Comparison of ENCODE assay signal across 13 cellular contexts in genomic region chr3:46928297-46928696, GRCh38. TPM values are rescaled to one million over a fixed set of nuclear protein-coding genes. Genes with fewer than 3 reads are reported as not detected.
DNase-seq lines count a peak whose midpoint lies in the region; ATAC-seq and TF ChIP-seq lines count a peak whose summit lies in the region.
"Had no signal": no experiment of that assay in that cellular context is flagged by ENCODE, and none has a peak within 500 bp of the region (broad histone marks: within the 10 kb centered on the region; RNA-seq: fewer than 3 reads in every experiment).

No MANE protein-coding gene starts in this region.

- H3K36me3 ChIP-seq in OCI-LY3 (replicated peaks; ENCODE audit: low read depth, low read length), result peaks cover 61% of the 10 kb centered on the region
- peaks cover 14 to 30% (median 24%) of the 10 kb centered on the region in 3 donors for H3K36me3 ChIP-seq in tibial artery

- no peak for TF ChIP-seq CTCF in OCI-LY3 (IDR thresholded peaks at IDR 0.05; ENCODE audit: low read depth, low read length)
- TF ChIP-seq CTCF in endothelial cell (IDR thresholded peaks at IDR 0.05; ENCODE audit: unreplicated experiment), result no peak
- no peak for TF ChIP-seq CTCF in tibial artery (IDR thresholded peaks at IDR 0.05)

- H4K20me1 ChIP-seq in OCI-LY3 (ENCODE audit: insufficient read depth, low read length), result no peaks in the 10 kb centered on the region

- intact Hi-C loops in tibial artery (cut with DNase I; ENCODE audit: low total_unique reads), result loop anchor here (10.0 kb wide), 1 partner anchor 397 kb away; no protein-coding TSS in a partner anchor

- peak overlapping the region; percentile 86 for H3K9ac ChIP-seq in OCI-LY3 (ENCODE audit: low read length)

- H3K4me3 ChIP-seq in OCI-LY3 (ENCODE audit: low read length) (peak overlapping the region; percentile 3; the same call in 1 of the 2 replicates), tibial artery (no peak overlapping the region)

- H3K4me2 ChIP-seq in OCI-LY3 (ENCODE audit: low read length), result peak overlapping the region; percentile 86

- peaks cover 7% of the 10 kb centered on the region; the same call in 1 of the 2 replicates for H3K9me3 ChIP-seq in OCI-LY3 (ENCODE audit: insufficient read depth, low read length)
- no peaks in the 10 kb centered on the region for H3K9me3 ChIP-seq in tibial artery

- no peak for DNase-seq in activated naive CD8-positive, alpha-beta T cell treated with anti-CD3 and anti-CD28 coated beads, Interleukin-2, amount 10 ng/mL, durations not matched to agents 7 days and 5 days
- no peak for DNase-seq in activated naive CD8-positive, alpha-beta T cell treated with anti-CD3 and anti-CD28 coated beads for 36 hours
- DNase-seq in endothelial cell (ENCODE audit: low spot score) (no peak), tibial artery (peak in 1 of 2 donors; percentile 11), NCI-H1436 (lab: John Stamatoyannopoulos, UW) (no peak), NCI-H2107 treated with DMSO at 0.1 percent for 48 hours (lab: John Stamatoyannopoulos, UW; ENCODE audit: unreplicated experiment) (no peak)
- DNase-seq: hypothalamus; NCI-H1694 treated with DMSO at 0.1 percent for 48 hours; nephron progenitor cell; SHP77; stimulated activated CD4-positive, alpha-beta T cell treated with anti-CD3 and anti-CD28 coated beads, Interleukin-4, amount 100 ng/mL, for 4 hours had no signal

- peaks cover 78% of the 10 kb centered on the region for H3K79me2 ChIP-seq in OCI-LY3 (ENCODE audit: low read length)

- peaks cover 87% of the 10 kb centered on the region for H3K4me1 ChIP-seq in OCI-LY3 (ENCODE audit: low read length)
- H3K4me1 ChIP-seq in tibial artery, result peaks cover 0 to 97% (median 84%) of the 10 kb centered on the region in 4 donors

- ATAC-seq in activated naive CD8-positive, alpha-beta T cell treated with anti-CD3 and anti-CD28 coated beads, Interleukin-2, amount 10 ng/mL, durations not matched to agents 7 days and 5 days (ENCODE audit: low read depth), result no peak
- ATAC-seq in HG03280 (IDR thresholded peaks at IDR 0.05; ENCODE audit: unreplicated experiment), result no peak

- H3K9me3 Mint-ChIP-seq in activated naive CD8-positive, alpha-beta T cell treated with anti-CD3 and anti-CD28 coated beads, Interleukin-2, amount 10 ng/mL, durations not matched to agents 7 days and 5 days, result peaks cover 5% of the 10 kb centered on the region
- H3K9me3 Mint-ChIP-seq in activated naive CD8-positive, alpha-beta T cell treated with anti-CD3 and anti-CD28 coated beads for 36 hours, result peaks cover 9% of the 10 kb centered on the region
- H3K9me3 Mint-ChIP-seq in endothelial cell (ENCODE audit: unreplicated experiment), result no peaks in the 10 kb centered on the region

- H3K27ac ChIP-seq in OCI-LY3 (ENCODE audit: low read length) (peak overlapping the region; percentile 98), tibial artery (peak overlapping the region; percentile 80 to 85)

- H2AFZ ChIP-seq in OCI-LY3 (ENCODE audit: low read depth, low read length), result no peak overlapping the region

- H3K4me3 Mint-ChIP-seq in activated naive CD8-positive, alpha-beta T cell treated with anti-CD3 and anti-CD28 coated beads, Interleukin-2, amount 10 ng/mL, durations not matched to agents 7 days and 5 days, result no peak overlapping the region
- no peak overlapping the region for H3K4me3 Mint-ChIP-seq in activated naive CD8-positive, alpha-beta T cell treated with anti-CD3 and anti-CD28 coated beads for 36 hours
- H3K4me3 Mint-ChIP-seq in endothelial cell (ENCODE audit: unreplicated experiment), result peak overlapping the region; percentile 3
- H3K4me3 Mint-ChIP-seq: nephron progenitor cell had no signal

- POLR2A ChIA-PET in activated naive CD8-positive, alpha-beta T cell treated with anti-CD3 and anti-CD28 coated beads, Interleukin-2, amount 10 ng/mL, durations not matched to agents 7 days and 5 days (lab: Charles Lee), result interaction anchor here (0.6 to 3.1 kb wide), 4 partner anchors 19 to 521 kb away, joined by 3 to 13 read pairs (median 4); no protein-coding TSS in a partner anchor

- peaks cover 33% of the 10 kb centered on the region for H3K36me3 Mint-ChIP-seq in activated naive CD8-positive, alpha-beta T cell treated with anti-CD3 and anti-CD28 coated beads, Interleukin-2, amount 10 ng/mL, durations not matched to agents 7 days and 5 days
- H3K36me3 Mint-ChIP-seq in activated naive CD8-positive, alpha-beta T cell treated with anti-CD3 and anti-CD28 coated beads for 36 hours, result peaks cover 39% of the 10 kb centered on the region
- H3K36me3 Mint-ChIP-seq in endothelial cell (ENCODE audit: low read depth, unreplicated experiment), result peaks cover 18% of the 10 kb centered on the region

- H3K27ac Mint-ChIP-seq in activated naive CD8-positive, alpha-beta T cell treated with anti-CD3 and anti-CD28 coated beads, Interleukin-2, amount 10 ng/mL, durations not matched to agents 7 days and 5 days, result peak overlapping the region; percentile 66
- no peak overlapping the region for H3K27ac Mint-ChIP-seq in activated naive CD8-positive, alpha-beta T cell treated with anti-CD3 and anti-CD28 coated beads for 36 hours
- H3K27ac Mint-ChIP-seq in endothelial cell (ENCODE audit: unreplicated experiment), result peak overlapping the region; percentile 2

- H3K27me3 Mint-ChIP-seq in activated naive CD8-positive, alpha-beta T cell treated with anti-CD3 and anti-CD28 coated beads, Interleukin-2, amount 10 ng/mL, durations not matched to agents 7 days and 5 days, result no peaks in the 10 kb centered on the region
- no peaks in the 10 kb centered on the region for H3K27me3 Mint-ChIP-seq in activated naive CD8-positive, alpha-beta T cell treated with anti-CD3 and anti-CD28 coated beads for 36 hours
- peaks cover 3% of the 10 kb centered on the region for H3K27me3 Mint-ChIP-seq in endothelial cell (ENCODE audit: unreplicated experiment)

- H3K27me3 ChIP-seq in OCI-LY3 (ENCODE audit: low read depth, low read length), result no peaks in the 10 kb centered on the region
- H3K27me3 ChIP-seq in tibial artery, result no peaks in the 10 kb centered on the region

- H3K4me1 Mint-ChIP-seq in activated naive CD8-positive, alpha-beta T cell treated with anti-CD3 and anti-CD28 coated beads, Interleukin-2, amount 10 ng/mL, durations not matched to agents 7 days and 5 days, result peaks cover 61% of the 10 kb centered on the region
- peaks cover 51% of the 10 kb centered on the region for H3K4me1 Mint-ChIP-seq in activated naive CD8-positive, alpha-beta T cell treated with anti-CD3 and anti-CD28 coated beads for 36 hours
- H3K4me1 Mint-ChIP-seq in endothelial cell (ENCODE audit: unreplicated experiment), result peaks cover 42% of the 10 kb centered on the region

RNA-seq across cellular contexts. Expression of gene CCDC12, which starts 48.2 kb away (rescaled TPM):
- total RNA-seq in activated naive CD8-positive, alpha-beta T cell treated with anti-CD3 and anti-CD28 coated beads, Interleukin-2, amount 10 ng/mL, durations not matched to agents 7 days and 5 days, result 10 to 100 TPM; 58.6 to 60.0 TPM
- total RNA-seq in activated naive CD8-positive, alpha-beta T cell treated with anti-CD3 and anti-CD28 coated beads for 36 hours, result 10 to 100 TPM; 48.8 to 55.4 TPM
- 36.3 TPM for total RNA-seq in endothelial cell (ENCODE audit: unreplicated experiment)

RNA-seq across cellular contexts. Expression of gene PTH1R, which starts 50.8 kb away (rescaled TPM):
- not detected for total RNA-seq in activated naive CD8-positive, alpha-beta T cell treated with anti-CD3 and anti-CD28 coated beads, Interleukin-2, amount 10 ng/mL, durations not matched to agents 7 days and 5 days
- total RNA-seq in activated naive CD8-positive, alpha-beta T cell treated with anti-CD3 and anti-CD28 coated beads for 36 hours, result not detected
- total RNA-seq in endothelial cell (ENCODE audit: unreplicated experiment), result 6.2 TPM

RNA-seq across cellular contexts. Expression of gene NBEAL2, which starts 51.2 kb away (rescaled TPM):
- 100 to 1,000 TPM; 165 to 178 TPM for total RNA-seq in activated naive CD8-positive, alpha-beta T cell treated with anti-CD3 and anti-CD28 coated beads, Interleukin-2, amount 10 ng/mL, durations not matched to agents 7 days and 5 days
- 10 to 100 TPM; 63.1 to 67.4 TPM for total RNA-seq in activated naive CD8-positive, alpha-beta T cell treated with anti-CD3 and anti-CD28 coated beads for 36 hours
- 202 TPM for total RNA-seq in endothelial cell (ENCODE audit: unreplicated experiment)
